20 cellular contexts compared by ENCODE assay signal in the genomic region with DNA sequence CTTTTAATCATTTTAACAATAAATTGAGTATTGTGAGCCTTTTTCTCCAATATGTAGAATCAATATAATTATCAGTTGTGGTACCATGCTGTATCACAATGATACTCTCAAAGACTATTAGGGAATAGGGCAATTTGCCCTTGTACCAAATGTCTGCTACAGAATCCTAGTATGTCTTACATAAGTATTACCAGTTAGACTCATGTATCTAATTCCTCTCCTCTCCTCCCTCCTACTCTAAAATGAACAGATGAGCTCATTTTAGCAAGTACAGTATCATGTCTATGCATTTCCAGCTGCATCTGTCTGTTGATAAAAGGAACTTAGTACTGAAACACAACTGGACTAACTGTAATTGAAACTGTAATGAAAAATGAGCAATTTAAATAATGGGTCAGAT.
DNase-seq lines count a peak whose midpoint lies in the region; ATAC-seq, FAIRE-seq and TF ChIP-seq lines count a peak whose summit lies in the region.
"Had no signal": no experiment of that assay in that cellular context is flagged by ENCODE, and none has a peak within 500 bp of the region (broad histone marks: within the 10 kb centered on the region; RNA-seq: fewer than 3 reads in every experiment).

No MANE protein-coding gene starts in this region.

- H3K4me1 Mint-ChIP-seq in WTC11, result peaks cover 9% of the 10 kb centered on the region
- H3K4me1 Mint-ChIP-seq: CD14-positive monocyte; CD4-positive, alpha-beta memory T cell had no signal

- H3K9me1 ChIP-seq in keratinocyte (ENCODE audit: control insufficient read depth, extremely low read depth, insufficient read depth, low read length), result no peaks in the 10 kb centered on the region

- H3K27me3 ChIP-seq in bronchial epithelial cell (ENCODE audit: control insufficient read depth, insufficient read depth, low read length), result no peaks in the 10 kb centered on the region
- H3K27me3 ChIP-seq in keratinocyte (ENCODE audit: control insufficient read depth, extremely low read depth, insufficient read depth, low read length), result no peaks in the 10 kb centered on the region
- H3K27me3 ChIP-seq: BLaER1 had no signal

- no peaks in the 10 kb centered on the region; the same call in 1 of the 2 replicates for H3K27me3 Mint-ChIP-seq in WTC11 (ENCODE audit: low read depth)

- peak overlapping the region; percentile 66 for H3K27ac ChIP-seq in keratinocyte (ENCODE audit: control insufficient read depth, insufficient read depth, low read length)
- H3K27ac ChIP-seq: BLaER1, HL-60 had no signal

- H3K9me3 Mint-ChIP-seq in WTC11, result no peaks in the 10 kb centered on the region

- no peak for ATAC-seq in WTC11
- ATAC-seq: HCT116 had no signal

- FAIRE-seq in bronchial epithelial cell (lab: Jason Lieb, UNC) (no peak), keratinocyte (lab: Jason Lieb, UNC) (no peak), D721Med (lab: Jason Lieb, UNC) (no peak)
- FAIRE-seq: GM12892, GM18507 had no signal

- no peak overlapping the region for H3K9ac ChIP-seq in keratinocyte (ENCODE audit: control insufficient read depth, extremely low read depth, insufficient read depth, low read length)
- H3K9ac ChIP-seq: BLaER1 had no signal

- H3K36me3 ChIP-seq in bronchial epithelial cell (ENCODE audit: control insufficient read depth, insufficient read depth, low read length) (no peaks in the 10 kb centered on the region), keratinocyte (ENCODE audit: control insufficient read depth in 2 of 2, extremely low read depth in 1 of 2, insufficient read depth in 2 of 2, low read length in 2 of 2) (no peaks in the 10 kb centered on the region)
- H3K36me3 ChIP-seq: BLaER1 had no signal

- no peaks in the 10 kb centered on the region for H3K79me2 ChIP-seq in keratinocyte (ENCODE audit: control insufficient read depth, insufficient read depth, low read length)

- no peak overlapping the region for H3K4me3 Mint-ChIP-seq in WTC11
- H3K4me3 Mint-ChIP-seq: CD14-positive monocyte; CD4-positive, alpha-beta memory T cell; HFFc6 had no signal

- no peak overlapping the region for H3K4me3 ChIP-seq in bronchial epithelial cell (ENCODE audit: low read depth, low read length)
- no peak overlapping the region for H3K4me3 ChIP-seq in keratinocyte (ENCODE audit: control insufficient read depth in 2 of 3, extremely low read depth in 1 of 3, insufficient read depth in 2 of 3, low read depth in 1 of 3, low read length in 3 of 3)
- H3K4me3 ChIP-seq: BLaER1 had no signal

- H3K27ac Mint-ChIP-seq in WTC11, result no peak overlapping the region
- H3K27ac Mint-ChIP-seq: CD14-positive monocyte; CD4-positive, alpha-beta memory T cell; HFFc6 had no signal

- H3K9me3 ChIP-seq in keratinocyte (ENCODE audit: control insufficient read depth, low read depth, low read length), result no peaks in the 10 kb centered on the region
- H3K9me3 ChIP-seq: BLaER1 had no signal

- POLR2A ChIA-PET in WTC11 (lab: Charles Lee), result no interaction called here

- TF ChIP-seq CTCF in bronchial epithelial cell (IDR thresholded peaks at IDR 0.05; ENCODE audit: insufficient read depth, low read length, severe bottlenecking), result no peak
- TF ChIP-seq CTCF in keratinocyte (optimal IDR thresholded peaks at IDR 0.05 in 1 of 3, IDR thresholded peaks at IDR 0.05 in 1 of 3, conservative IDR thresholded peaks at IDR 0.05 in 1 of 3; ENCODE audit: extremely low read depth in 1 of 3, insufficient read depth in 2 of 3, low read length in 3 of 3), result no peak
- TF ChIP-seq CTCF in WTC11 (IDR thresholded peaks at IDR 0.05), result no peak
- no peak for TF ChIP-seq CTCF in D721Med (IDR thresholded peaks at IDR 0.05; ENCODE audit: insufficient read depth, missing control alignments)

- H3K4me1 ChIP-seq in keratinocyte (ENCODE audit: control insufficient read depth, extremely low read depth, insufficient read depth, low read length), result peaks cover 12% of the 10 kb centered on the region
- H3K4me1 ChIP-seq: BLaER1 had no signal

- CTCF ChIA-PET in WTC11 (lab: Charles Lee), result no interaction called here

- H3K4me2 ChIP-seq in keratinocyte (ENCODE audit: control insufficient read depth, extremely low read depth, insufficient read depth, low read depth, low read length), result peak overlapping the region; percentile 35
- H3K4me2 ChIP-seq: BLaER1 had no signal

- peak; percentile 5 for DNase-seq in NCI-H2171 treated with DMSO at 0.1 percent for 48 hours (lab: John Stamatoyannopoulos, UW)
- no peak for DNase-seq in NCI-H2171 (lab: John Stamatoyannopoulos, UW)
- DNase-seq in bronchial epithelial cell (ENCODE audit: low read depth), result peak; percentile 64
- DNase-seq in keratinocyte (ENCODE audit: low read depth, low spot score), result no peak
- no peak for DNase-seq in WTC11 (ENCODE audit: low spot score)
- no peak for DNase-seq in occipital lobe (lab: John Stamatoyannopoulos, UW)
- DNase-seq in D721Med (ENCODE audit: insufficient read length, low spot score), result no peak
- DNase-seq: 8988T; CD4-positive, alpha-beta memory T cell; DMS79; GDM1; GOT3; H7; HFFc6 had no signal

- H4K20me1 ChIP-seq in keratinocyte (ENCODE audit: control insufficient read depth, extremely low read depth, insufficient read depth, low read length), result no peaks in the 10 kb centered on the region
- H4K20me1 ChIP-seq: BLaER1 had no signal

- no peaks in the 10 kb centered on the region for H3K36me3 Mint-ChIP-seq in WTC11
- H3K36me3 Mint-ChIP-seq: CD14-positive monocyte; CD4-positive, alpha-beta memory T cell had no signal

- dilution Hi-C loops in keratinocyte (cut with MboI; ENCODE audit: extremely low pct_ligation_motif_present, low sequenced_read_pairs), result no loop called here

- no peak overlapping the region for H2AFZ ChIP-seq in keratinocyte (ENCODE audit: control insufficient read depth, low read length)

TF ChIP-seq in WTC11, 78 proteins besides CTCF, POLR2A, EP300 and RAD21:
- TF ChIP-seq, protein P1, sequence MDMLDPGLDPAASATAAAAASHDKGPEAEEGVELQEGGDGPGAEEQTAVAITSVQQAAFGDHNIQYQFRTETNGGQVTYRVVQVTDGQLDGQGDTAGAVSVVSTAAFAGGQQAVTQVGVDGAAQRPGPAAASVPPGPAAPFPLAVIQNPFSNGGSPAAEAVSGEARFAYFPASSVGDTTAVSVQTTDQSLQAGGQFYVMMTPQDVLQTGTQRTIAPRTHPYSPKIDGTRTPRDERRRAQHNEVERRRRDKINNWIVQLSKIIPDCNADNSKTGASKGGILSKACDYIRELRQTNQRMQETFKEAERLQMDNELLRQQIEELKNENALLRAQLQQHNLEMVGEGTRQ (CRISPR knock-in tag; IDR thresholded peaks at IDR 0.05), result no peak
- TF ChIP-seq TCF7 (CRISPR knock-in tag; IDR thresholded peaks at IDR 0.05; ENCODE audit: low read depth), result no peak
- no peak for TF ChIP-seq ZNF396 (CRISPR knock-in tag; IDR thresholded peaks at IDR 0.05; ENCODE audit: borderline replicate concordance)
- TF ChIP-seq, protein P2, sequence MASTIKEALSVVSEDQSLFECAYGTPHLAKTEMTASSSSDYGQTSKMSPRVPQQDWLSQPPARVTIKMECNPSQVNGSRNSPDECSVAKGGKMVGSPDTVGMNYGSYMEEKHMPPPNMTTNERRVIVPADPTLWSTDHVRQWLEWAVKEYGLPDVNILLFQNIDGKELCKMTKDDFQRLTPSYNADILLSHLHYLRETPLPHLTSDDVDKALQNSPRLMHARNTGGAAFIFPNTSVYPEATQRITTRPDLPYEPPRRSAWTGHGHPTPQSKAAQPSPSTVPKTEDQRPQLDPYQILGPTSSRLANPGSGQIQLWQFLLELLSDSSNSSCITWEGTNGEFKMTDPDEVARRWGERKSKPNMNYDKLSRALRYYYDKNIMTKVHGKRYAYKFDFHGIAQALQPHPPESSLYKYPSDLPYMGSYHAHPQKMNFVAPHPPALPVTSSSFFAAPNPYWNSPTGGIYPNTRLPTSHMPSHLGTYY (CRISPR knock-in tag; IDR thresholded peaks at IDR 0.05), result no peak
- TF ChIP-seq OVOL2 (CRISPR knock-in tag; IDR thresholded peaks at IDR 0.05; ENCODE audit: borderline replicate concordance), result no peak
- no peak for TF ChIP-seq SMAD4 (CRISPR knock-in tag; IDR thresholded peaks at IDR 0.05)
- TF ChIP-seq JAZF1 (CRISPR knock-in tag; IDR thresholded peaks at IDR 0.05), result no peak
- TF ChIP-seq, protein P3, sequence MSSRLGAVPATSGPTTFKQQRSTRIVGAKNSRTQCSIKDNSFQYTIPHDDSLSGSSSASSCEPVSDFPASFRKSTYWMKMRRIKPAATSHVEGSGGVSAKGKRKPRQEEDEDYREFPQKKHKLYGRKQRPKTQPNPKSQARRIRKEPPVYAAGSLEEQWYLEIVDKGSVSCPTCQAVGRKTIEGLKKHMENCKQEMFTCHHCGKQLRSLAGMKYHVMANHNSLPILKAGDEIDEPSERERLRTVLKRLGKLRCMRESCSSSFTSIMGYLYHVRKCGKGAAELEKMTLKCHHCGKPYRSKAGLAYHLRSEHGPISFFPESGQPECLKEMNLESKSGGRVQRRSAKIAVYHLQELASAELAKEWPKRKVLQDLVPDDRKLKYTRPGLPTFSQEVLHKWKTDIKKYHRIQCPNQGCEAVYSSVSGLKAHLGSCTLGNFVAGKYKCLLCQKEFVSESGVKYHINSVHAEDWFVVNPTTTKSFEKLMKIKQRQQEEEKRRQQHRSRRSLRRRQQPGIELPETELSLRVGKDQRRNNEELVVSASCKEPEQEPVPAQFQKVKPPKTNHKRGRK (CRISPR knock-in tag; IDR thresholded peaks at IDR 0.05; ENCODE audit: borderline replicate concordance), result no peak
- no peak for TF ChIP-seq RELA (CRISPR knock-in tag; IDR thresholded peaks at IDR 0.05; ENCODE audit: borderline replicate concordance)
- no peak for TF ChIP-seq FOXJ3 (CRISPR knock-in tag; IDR thresholded peaks at IDR 0.05; ENCODE audit: borderline replicate concordance)
- no peak for TF ChIP-seq ZNF138 (CRISPR knock-in tag; conservative IDR thresholded peaks at IDR 0.05)
- no peak for TF ChIP-seq HMGXB4 (CRISPR knock-in tag; IDR thresholded peaks at IDR 0.05)

Comparison
In these comparisons a context has a peak if more than half of its experiments do, and no peak if none do; other contexts are left out.
1. DNase-seq: peak in NCI-H2171 treated with DMSO at 0.1 percent for 48 hours (single experiment) and bronchial epithelial cell (single experiment); none in NCI-H2171 (single experiment), keratinocyte (single experiment), WTC11 (single experiment), occipital lobe (single experiment) and D721Med (single experiment).